7 cellular contexts compared by ENCODE assay signal in genomic region chr3:15074500-15074899, GRCh38.
"Had no signal": no experiment of that assay in that cellular context is flagged by ENCODE, and none has a peak within 500 bp of the region (broad histone marks: within the 10 kb centered on the region; RNA-seq: fewer than 3 reads in every experiment).

No MANE protein-coding gene starts in this region.

- FAIRE-seq: H1, H54, HTR-8/SVneo had no signal

- DNase-seq: H9, HCEC 1CT, IMR-90 had no signal

- ATAC-seq: GM23338 had no signal

- H2AFZ ChIP-seq: GM23338 had no signal

- H3K4me3 ChIP-seq: GM23338 had no signal

- H3K4me2 ChIP-seq: GM23338 had no signal
